18 cellular contexts compared by ENCODE assay signal in the genomic region with DNA sequence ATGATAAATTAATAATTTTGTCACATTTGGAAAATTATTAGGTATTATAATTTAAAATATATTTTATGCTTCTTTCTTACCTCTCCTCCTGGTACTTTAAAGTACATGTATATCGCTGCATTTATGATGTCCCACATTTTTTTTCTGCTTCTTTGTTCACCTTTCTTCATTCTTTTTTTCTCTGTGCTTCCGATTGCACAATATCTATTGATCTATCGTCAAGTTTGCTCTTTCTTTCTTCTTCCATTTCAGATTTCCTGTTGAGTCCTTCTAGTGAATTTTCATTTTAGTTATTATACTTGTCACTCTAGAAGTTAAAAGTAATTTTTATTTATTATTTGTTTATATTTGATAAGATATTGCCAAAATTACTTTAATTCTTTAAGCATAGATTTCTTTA.
DNase-seq lines count a peak whose midpoint lies in the region; ATAC-seq and TF ChIP-seq lines count a peak whose summit lies in the region.
"Had no signal": no experiment of that assay in that cellular context is flagged by ENCODE, and none has a peak within 500 bp of the region (broad histone marks: within the 10 kb centered on the region; RNA-seq: fewer than 3 reads in every experiment).

No MANE protein-coding gene starts in this region.

- WGBS in IMR-90 (ENCODE audit: extremely low coverage in 2 of 2, insufficient read length in 1 of 2), 2 experiments = no CpG with 5 or more reads among the region's 3 CpGs
- WGBS in endodermal cell (ENCODE audit: insufficient coverage in 1 of 2, insufficient read length in 1 of 2), 2 experiments = 81 to 87% methylated on average over 2 to 3 of the region's 3 CpGs
- WGBS in testis, 2 donors = 76 to 79% methylated on average over 3 of the region's 3 CpGs

- TF ChIP-seq POLR2A in IMR-90 (IDR thresholded peaks at IDR 0.05; ENCODE audit: low read depth, low read length) (no peak), testis (IDR thresholded peaks at IDR 0.05) (no peak)

- no peak overlapping the region for H4K91ac ChIP-seq in IMR-90 (ENCODE audit: insufficient read depth, low read depth, low read length)

- H3K9me3 ChIP-seq in Caco-2 = peaks cover 12% of the 10 kb centered on the region; the same call in 1 of the 2 replicates
- peaks cover 3% of the 10 kb centered on the region; the same call in 1 of the 2 replicates for H3K9me3 ChIP-seq in IMR-90 (ENCODE audit: control insufficient read depth, insufficient read depth, low read length)
- peaks cover 17% of the 10 kb centered on the region for H3K9me3 ChIP-seq in endodermal cell (ENCODE audit: control insufficient read depth, low read length)
- no peaks in the 10 kb centered on the region for H3K9me3 ChIP-seq in testis
- H3K9me3 ChIP-seq: BE2C, BLaER1 had no signal

- no peak overlapping the region for H3K9ac ChIP-seq in IMR-90 (ENCODE audit: low read depth, low read length)
- H3K9ac ChIP-seq in endodermal cell (ENCODE audit: extremely low read depth, low read length, poor library complexity, severe bottlenecking) = no peak overlapping the region
- H3K9ac ChIP-seq: BLaER1 had no signal

- H3K36me3 Mint-ChIP-seq in Caco-2 (ENCODE audit: insufficient read depth, unreplicated experiment) = no peaks in the 10 kb centered on the region
- peaks cover 1% of the 10 kb centered on the region for H3K36me3 Mint-ChIP-seq in endodermal cell (ENCODE audit: low read depth)
- H3K36me3 Mint-ChIP-seq: CD14-positive monocyte; CD4-positive, alpha-beta memory T cell; CD4-positive, CD25-positive, alpha-beta regulatory T cell; CD8-positive, alpha-beta memory T cell had no signal

- TF ChIP-seq RAD21 in IMR-90 (IDR thresholded peaks at IDR 0.05; ENCODE audit: low read length) = no peak

- in situ Hi-C loops in IMR-90 (cut with MboI; ENCODE audit: low sequenced_read_pairs) = no loop called here

- H3K4me1 Mint-ChIP-seq in Caco-2 (ENCODE audit: low read depth, unreplicated experiment) (no peaks in the 10 kb centered on the region), endodermal cell (peaks cover 1% of the 10 kb centered on the region)
- H3K4me1 Mint-ChIP-seq: CD14-positive monocyte; CD4-positive, alpha-beta memory T cell; CD4-positive, CD25-positive, alpha-beta regulatory T cell; CD8-positive, alpha-beta memory T cell had no signal

- intact Hi-C loops in Caco-2 (cut with micrococcal nuclease; ENCODE audit: unreplicated experiment) = no loop called here
- intact Hi-C loops in IMR-90 (cut with micrococcal nuclease) = no loop called here
- intact Hi-C loops in testis (cut with DNase I; ENCODE audit: low total_unique reads) = no loop called here

- dilution Hi-C loops in IMR-90 (cut with HindIII; ENCODE audit: low sequenced_read_pairs, unreplicated experiment) = no loop called here

- no peaks in the 10 kb centered on the region for H4K20me1 ChIP-seq in IMR-90 (ENCODE audit: insufficient read depth, low read length)
- H4K20me1 ChIP-seq: BLaER1 had no signal

- no peak overlapping the region for H3K4ac ChIP-seq in IMR-90 (ENCODE audit: low read depth, low read length)

- no peak overlapping the region for H2BK120ac ChIP-seq in IMR-90 (ENCODE audit: low read depth, low read length)

- H3K27ac Mint-ChIP-seq in Caco-2 (ENCODE audit: unreplicated experiment) (peak overlapping the region; percentile 10), endodermal cell (no peak overlapping the region)
- H3K27ac Mint-ChIP-seq: CD14-positive monocyte; CD4-positive, alpha-beta memory T cell; CD4-positive, CD25-positive, alpha-beta regulatory T cell; CD8-positive, alpha-beta memory T cell had no signal

- no peak overlapping the region for H2AK5ac ChIP-seq in IMR-90 (ENCODE audit: low read depth, low read length)

- H2AFZ ChIP-seq in IMR-90 (replicated peaks; ENCODE audit: low read length, poor library complexity) = no peak overlapping the region

- CTCF ChIA-PET in Caco-2 (lab: Charles Lee) = no interaction called here
- CTCF ChIA-PET in IMR-90 (lab: Yijun Ruan, JAX) = no interaction called here

- H3K56ac ChIP-seq in IMR-90 (ENCODE audit: extremely low read depth, insufficient read depth, low read length) = no peak overlapping the region

- TF ChIP-seq CTCF in Caco-2 (IDR thresholded peaks at IDR 0.05; ENCODE audit: insufficient read depth in 1 of 2, low read depth in 1 of 2, low read length in 1 of 2, severe bottlenecking in 1 of 2, unreplicated experiment in 1 of 2) = no peak
- no peak for TF ChIP-seq CTCF in IMR-90 (conservative IDR thresholded peaks at IDR 0.05; ENCODE audit: low read depth, low read length)
- TF ChIP-seq CTCF in endodermal cell (conservative IDR thresholded peaks at IDR 0.05) = no peak
- TF ChIP-seq CTCF in testis (IDR thresholded peaks at IDR 0.05) = no peak

- H2BK15ac ChIP-seq in IMR-90 (ENCODE audit: low read depth, low read length) = no peak overlapping the region

- no peak overlapping the region for H3K18ac ChIP-seq in IMR-90 (ENCODE audit: low read depth, low read length)

- no peak overlapping the region for H2BK5ac ChIP-seq in IMR-90 (ENCODE audit: low read depth, low read length, poor library complexity, severe bottlenecking)

- POLR2A ChIA-PET in Caco-2 (lab: Charles Lee) (no interaction called here), IMR-90 (lab: Charles Lee; ENCODE audit: unreplicated experiment) (no interaction called here)

- H3K27me3 Mint-ChIP-seq in Caco-2 (ENCODE audit: insufficient read depth, unreplicated experiment) (no peaks in the 10 kb centered on the region), endodermal cell (ENCODE audit: insufficient read depth) (no peaks in the 10 kb centered on the region)
- H3K27me3 Mint-ChIP-seq: CD4-positive, alpha-beta memory T cell; CD4-positive, CD25-positive, alpha-beta regulatory T cell; CD8-positive, alpha-beta memory T cell had no signal

- H3K27me3 ChIP-seq in Caco-2 (replicated peaks; ENCODE audit: control insufficient read depth, insufficient read depth, low read length) (no peaks in the 10 kb centered on the region), IMR-90 (ENCODE audit: control insufficient read depth, insufficient read depth, low read length) (no peaks in the 10 kb centered on the region), endodermal cell (ENCODE audit: control insufficient read depth, insufficient read depth, low read length, poor library complexity, severe bottlenecking) (no peaks in the 10 kb centered on the region), testis (no peaks in the 10 kb centered on the region)
- H3K27me3 ChIP-seq: BE2C, BLaER1 had no signal

- no peaks in the 10 kb centered on the region for H3K36me3 ChIP-seq in Caco-2 (ENCODE audit: control insufficient read depth, insufficient read depth, low read length)
- H3K36me3 ChIP-seq in IMR-90 (ENCODE audit: control insufficient read depth, insufficient read depth, low read length) = no peaks in the 10 kb centered on the region
- H3K36me3 ChIP-seq in endodermal cell (ENCODE audit: control insufficient read depth, insufficient read depth, low read length) = no peaks in the 10 kb centered on the region
- no peaks in the 10 kb centered on the region for H3K36me3 ChIP-seq in testis (ENCODE audit: low read depth, missing control alignments)
- H3K36me3 ChIP-seq: BE2C, BLaER1 had no signal

- no peak overlapping the region for H3K4me3 ChIP-seq in Caco-2 (ENCODE audit: low read depth, low read length)
- H3K4me3 ChIP-seq in IMR-90 (ENCODE audit: insufficient read depth, low read depth, low read length) = no peak overlapping the region
- H3K4me3 ChIP-seq in endodermal cell (ENCODE audit: low read length) = peak overlapping the region; percentile 52
- no peak overlapping the region for H3K4me3 ChIP-seq in testis
- H3K4me3 ChIP-seq: BLaER1 had no signal

- H4K5ac ChIP-seq in IMR-90 (ENCODE audit: low read depth, low read length) = no peak overlapping the region

- BruUV-seq in Caco-2 (replicated peaks; lab: Mats Ljungman, UMichigan) (no TSS peak), IMR-90 (replicated peaks; lab: Mats Ljungman, UMichigan) (no TSS peak)

- H4K8ac ChIP-seq in IMR-90 (ENCODE audit: low read depth in 2 of 2, low read length in 2 of 2) = no peak overlapping the region

- no peak overlapping the region for H3K23ac ChIP-seq in IMR-90 (ENCODE audit: low read depth, low read length)

- no peak overlapping the region for H3K4me2 ChIP-seq in IMR-90 (ENCODE audit: low read depth, low read length)
- H3K4me2 ChIP-seq: BLaER1 had no signal

- H2BK20ac ChIP-seq in IMR-90 (ENCODE audit: low read depth, low read length) = no peak overlapping the region

- H3K9me1 ChIP-seq in IMR-90 (ENCODE audit: insufficient read depth, low read length) = no peaks in the 10 kb centered on the region

- no peak overlapping the region for H3K4me3 Mint-ChIP-seq in Caco-2 (ENCODE audit: unreplicated experiment)
- H3K4me3 Mint-ChIP-seq in endodermal cell = no peak overlapping the region
- H3K4me3 Mint-ChIP-seq: CD14-positive monocyte; CD4-positive, alpha-beta memory T cell; CD4-positive, CD25-positive, alpha-beta regulatory T cell; CD8-positive, alpha-beta memory T cell had no signal

- DNase-seq in Caco-2 = no peak
- DNase-seq in IMR-90 = no peak
- DNase-seq in endodermal cell = no peak
- no peak for DNase-seq in NCI-H748 (lab: John Stamatoyannopoulos, UW; ENCODE audit: unreplicated experiment)
- DNase-seq in testis = no peak
- DNase-seq: 8988T; ACHN; BE2C; C1 segment of cervical spinal cord; Calu3; CD4-positive, alpha-beta memory T cell; CD4-positive, CD25-positive, alpha-beta regulatory T cell; CD8-positive, alpha-beta memory T cell; COR-L47; DMS79 treated with DMSO at 0.1 percent for 48 hours; GF-D8 had no signal

- H3K4me1 ChIP-seq in Caco-2 (peaks cover 8% of the 10 kb centered on the region; the same call in 1 of the 2 replicates), IMR-90 (ENCODE audit: control insufficient read depth, insufficient read depth, low read length) (no peaks in the 10 kb centered on the region), endodermal cell (ENCODE audit: control insufficient read depth, insufficient read depth, low read length) (no peaks in the 10 kb centered on the region), testis (no peaks in the 10 kb centered on the region)
- H3K4me1 ChIP-seq: BLaER1 had no signal

- H2AK9ac ChIP-seq in IMR-90 (replicated peaks; ENCODE audit: low read depth, low read length, poor library complexity) = no peak overlapping the region

- H3K14ac ChIP-seq in IMR-90 (replicated peaks; ENCODE audit: low read depth, low read length) = no peak overlapping the region

- H3K27ac ChIP-seq in IMR-90 (ENCODE audit: insufficient read depth, low read length) (no peak overlapping the region), endodermal cell (ENCODE audit: low read depth, low read length) (no peak overlapping the region), testis (no peak overlapping the region)
- H3K27ac ChIP-seq: BLaER1 had no signal

- H3K79me1 ChIP-seq in IMR-90 (ENCODE audit: low read depth in 1 of 2, low read length in 2 of 2) = no peaks in the 10 kb centered on the region

- ATAC-seq in IMR-90 (ENCODE audit: low read depth) = no peak

- H3K9me3 Mint-ChIP-seq in Caco-2 (ENCODE audit: unreplicated experiment) = peaks cover 16% of the 10 kb centered on the region
- H3K9me3 Mint-ChIP-seq in endodermal cell = peaks cover 9% of the 10 kb centered on the region

TF ChIP-seq in IMR-90, 13 proteins besides CTCF, POLR2A, EP300 and RAD21:
- no peak for TF ChIP-seq CHD1 (IDR thresholded peaks at IDR 0.05; ENCODE audit: low read depth, low read length)
- peak; percentile 73 for TF ChIP-seq CEBPB (IDR thresholded peaks at IDR 0.05; ENCODE audit: low read depth, low read length)
- no peak for TF ChIP-seq SMC3 (IDR thresholded peaks at IDR 0.05; ENCODE audit: low read depth, low read length)
TF ChIP-seq in IMR-90: peak in this region for 1.
